In genomic region chr2:238711346-238711745, GRCh38 we compare ENCODE assay signal across 22 cellular contexts.
"Had no signal": no experiment of that assay in that cellular context is flagged by ENCODE, and none has a peak within 500 bp of the region (broad histone marks: within the 10 kb centered on the region; RNA-seq: fewer than 3 reads in every experiment).

No MANE protein-coding gene starts in this region.

- ATAC-seq: left lobe of liver; naive thymus-derived CD4-positive, alpha-beta T cell; sciatic nerve; stimulated activated effector memory CD8-positive, alpha-beta T cell treated with anti-CD3 and anti-CD28 coated beads, Interleukin-12 subunit alpha, Interleukin-12 subunit beta, amount 100 ng/mL, for 72 hours; stimulated activated naive CD8-positive, alpha-beta T cell treated with anti-CD3 and anti-CD28 coated beads, Interleukin-15, Interleukin-2, amounts not matched to agents 100 U/mL and 50 U/mL, for 24 hours had no signal

- H3K36me3 ChIP-seq: esophagus squamous epithelium, ovary, thoracic aorta, tibial nerve, upper lobe of left lung had no signal

- H3K27ac ChIP-seq: esophagus squamous epithelium, ovary, thoracic aorta, tibial nerve, upper lobe of left lung had no signal

- H3K27me3 ChIP-seq: ovary, tibial nerve, upper lobe of left lung had no signal

- H3K4me1 ChIP-seq: upper lobe of left lung had no signal

- H3K9me3 ChIP-seq: esophagus squamous epithelium, ovary, thoracic aorta, tibial nerve, upper lobe of left lung had no signal

- H3K4me3 ChIP-seq: esophagus squamous epithelium, ovary, thoracic aorta, tibial nerve, upper lobe of left lung had no signal

- DNase-seq: central memory CD4-positive, alpha-beta T cell; effector CD8-positive, alpha-beta T cell; esophagus squamous epithelium; foreskin melanocyte; kidney; mesendoderm; midbrain; naive thymus-derived CD4-positive, alpha-beta T cell; nephron progenitor cell; nucleus accumbens; ovary; posterior cingulate gyrus; stimulated activated CD4-positive, alpha-beta T cell treated with anti-CD3 and anti-CD28 coated beads, Interleukin-2, amount 100 ng/mL, for 24 hours; stimulated activated CD4-positive, alpha-beta T cell treated with anti-CD3 and anti-CD28 coated beads, Interleukin-4, amount 100 ng/mL, for 24 hours; stimulated activated naive CD8-positive, alpha-beta T cell treated with anti-CD3 and anti-CD28 coated beads, Interleukin-15, Interleukin-2, amounts not matched to agents 100 U/mL and 50 U/mL, for 24 hours; substantia nigra; upper lobe of left lung had no signal
